ENCODE assay signal across 11 cellular contexts in genomic region chr3:48851407-48851806, GRCh38. TPM values are rescaled to one million over a fixed set of nuclear protein-coding genes. Genes with fewer than 3 reads are reported as not detected.
DNase-seq lines count a peak whose midpoint lies in the region; ATAC-seq and TF ChIP-seq lines count a peak whose summit lies in the region.
"Had no signal": no experiment of that assay in that cellular context is flagged by ENCODE, and none has a peak within 500 bp of the region (broad histone marks: within the 10 kb centered on the region; RNA-seq: fewer than 3 reads in every experiment).

No MANE protein-coding gene starts in this region.

- H3K27me3 Mint-ChIP-seq in CD8-positive, alpha-beta T cell (ENCODE audit: low read depth): no peaks in the 10 kb centered on the region
- H3K27me3 Mint-ChIP-seq: natural killer cell treated with Interleukin-12 subunit alpha and Interleukin-12 subunit beta and Interleukin-15 and Interleukin-18, amount 100 ng/mL, for 72 hours had no signal

- H3K27ac Mint-ChIP-seq in CD8-positive, alpha-beta T cell: peak overlapping the region; percentile 57
- H3K27ac Mint-ChIP-seq: natural killer cell treated with Interleukin-12 subunit alpha and Interleukin-12 subunit beta and Interleukin-15 and Interleukin-18, amount 100 ng/mL, for 72 hours; WTC11 had no signal

- DNase-seq in CD8-positive, alpha-beta T cell: no peak
- DNase-seq in NCI-H1105 (lab: John Stamatoyannopoulos, UW) (peak; percentile 42), astrocyte of the hippocampus (ENCODE audit: low read depth, low spot score) (peak; percentile 72), left kidney (ENCODE audit: low read depth, low spot score) (peak; percentile 89), thyroid gland (no peak), KBM-7 (no peak)
- DNase-seq in activated CD4-positive, alpha-beta T cell treated with anti-CD3 and anti-CD28 coated beads, Interleukin-2, amount 50 U/mL, for 48 hours: no peak
- DNase-seq: Karpas-422 had no signal

- in situ Hi-C loops in KBM-7 (cut with MboI; ENCODE audit: low pct_unique_long_range_greater_than_20kb, low sequenced_read_pairs): no loop called here

- WGBS in thyroid gland, 2 donors: 59 to 66% methylated on average over 3 of the region's 3 CpGs

- no peak for TF ChIP-seq POLR2A in thyroid gland (IDR thresholded peaks at IDR 0.05)

- CTCF ChIA-PET in CD8-positive, alpha-beta T cell (lab: Charles Lee): no interaction called here

- TF ChIP-seq CTCF in CD8-positive, alpha-beta T cell (IDR thresholded peaks at IDR 0.05): no peak
- no peak for TF ChIP-seq CTCF in thyroid gland (IDR thresholded peaks at IDR 0.05)

- H3K27ac ChIP-seq in CD8-positive, alpha-beta T cell (ENCODE audit: low read depth, low read length): no peak overlapping the region
- H3K27ac ChIP-seq in thyroid gland: no peak overlapping the region

- no peaks in the 10 kb centered on the region for H3K27me3 ChIP-seq in CD8-positive, alpha-beta T cell (ENCODE audit: insufficient read depth, low read length)
- H3K27me3 ChIP-seq in thyroid gland: no peaks in the 10 kb centered on the region

- intact Hi-C loops in CD8-positive, alpha-beta T cell (cut with DNase I, micrococcal nuclease): no loop called here
- intact Hi-C loops in thyroid gland (cut with DNase I): no loop called here

- H3K4me1 ChIP-seq in CD8-positive, alpha-beta T cell (ENCODE audit: insufficient read depth, low read length): peaks cover 12% of the 10 kb centered on the region
- H3K4me1 ChIP-seq in thyroid gland: peaks cover 5 to 10% of the 10 kb centered on the region in 2 donors

- peaks cover 2% of the 10 kb centered on the region for H3K36me3 ChIP-seq in CD8-positive, alpha-beta T cell (ENCODE audit: insufficient read depth, low read length)
- H3K36me3 ChIP-seq in thyroid gland: peaks cover 0 to 4% of the 10 kb centered on the region in 2 donors

- H3K4me3 Mint-ChIP-seq in CD8-positive, alpha-beta T cell: no peak overlapping the region
- H3K4me3 Mint-ChIP-seq: natural killer cell treated with Interleukin-12 subunit alpha and Interleukin-12 subunit beta and Interleukin-15 and Interleukin-18, amount 100 ng/mL, for 72 hours; WTC11 had no signal

- ATAC-seq in CD8-positive, alpha-beta T cell: no peak
- no peak for ATAC-seq in HG02840 (IDR thresholded peaks at IDR 0.05; ENCODE audit: low FRiP score, unreplicated experiment)
- ATAC-seq: natural killer cell treated with Interleukin-12 subunit alpha and Interleukin-12 subunit beta and Interleukin-15 and Interleukin-18, amount 100 ng/mL, for 72 hours; WTC11 had no signal

- H3K4me3 ChIP-seq in CD8-positive, alpha-beta T cell (ENCODE audit: low read depth, low read length): no peak overlapping the region
- H3K4me3 ChIP-seq in thyroid gland (replicated peaks in 1 of 3): no peak overlapping the region

- H3K36me3 Mint-ChIP-seq in CD8-positive, alpha-beta T cell: peaks cover 15% of the 10 kb centered on the region
- H3K36me3 Mint-ChIP-seq: natural killer cell treated with Interleukin-12 subunit alpha and Interleukin-12 subunit beta and Interleukin-15 and Interleukin-18, amount 100 ng/mL, for 72 hours; WTC11 had no signal

- POLR2A ChIA-PET in CD8-positive, alpha-beta T cell (lab: Charles Lee): no interaction called here

- H3K9me3 Mint-ChIP-seq in CD8-positive, alpha-beta T cell: no peaks in the 10 kb centered on the region
- H3K9me3 Mint-ChIP-seq: natural killer cell treated with Interleukin-12 subunit alpha and Interleukin-12 subunit beta and Interleukin-15 and Interleukin-18, amount 100 ng/mL, for 72 hours; WTC11 had no signal

- no peaks in the 10 kb centered on the region for H3K9me3 ChIP-seq in CD8-positive, alpha-beta T cell (ENCODE audit: low read length)
- H3K9me3 ChIP-seq in thyroid gland: no peaks in the 10 kb centered on the region

- H3K4me1 Mint-ChIP-seq in CD8-positive, alpha-beta T cell (ENCODE audit: low read depth): peaks cover 18% of the 10 kb centered on the region

RNA-seq across cellular contexts. Expression of gene PRKAR2A, which starts 3.7 kb away (rescaled TPM):
- total RNA-seq in CD8-positive, alpha-beta T cell: 10 to 100 TPM; 75.2 to 75.6 TPM
- total RNA-seq in thyroid gland: 10 to 100 TPM; 26.9 to 77.1 (median 46.2) TPM

RNA-seq across cellular contexts. Expression of gene SLC25A20, which starts 47.3 kb away (rescaled TPM):
- under 1 TPM; 0.46 to 0.64 TPM for total RNA-seq in CD8-positive, alpha-beta T cell
- total RNA-seq in thyroid gland: 10 to 100 TPM; 17.6 to 48.0 (median 33.7) TPM

Comparison
In these comparisons a context has a peak if more than half of its experiments do, and no peak if none do; other contexts are left out.
1. DNase-seq: peak in NCI-H1105 (single experiment), astrocyte of the hippocampus (single experiment) and left kidney (single experiment); none in CD8-positive, alpha-beta T cell (0 of 7), activated CD4-positive, alpha-beta T cell treated with anti-CD3 and anti-CD28 coated beads, Interleukin-2, amount 50 U/mL, for 48 hours (0 of 2), thyroid gland (0 of 2) and KBM-7 (single experiment).
2. RNA of gene SLC25A20, which starts 47.3 kb away (total RNA-seq): 17.6 to 48.0 TPM in thyroid gland; 0.46 to 0.64 TPM in CD8-positive, alpha-beta T cell; every median in the first group is over 10 times any median in the second.